Comparison of ENCODE assay signal across 15 cellular contexts in genomic region chr4:184755278-184755677, GRCh38.
A peak's percentile ranks its signal among the peaks of the same experiment; 100 is the strongest.
DNase-seq lines count a peak whose midpoint lies in the region; ATAC-seq, FAIRE-seq and TF ChIP-seq lines count a peak whose summit lies in the region.
"Had no signal": no experiment of that assay in that cellular context is flagged by ENCODE, and none has a peak within 500 bp of the region (broad histone marks: within the 10 kb centered on the region; RNA-seq: fewer than 3 reads in every experiment).

No MANE protein-coding gene starts in this region.

- H3K9me3 ChIP-seq in neutrophil = peaks cover 23% of the 10 kb centered on the region

- FAIRE-seq in H54 (lab: Jason Lieb, UNC) = no peak

- DNase-seq in ELR (ENCODE audit: low read depth) (peak; percentile 78), amniotic epithelial cell (ENCODE audit: low read depth) (peak; percentile 72), fibroblast of peridontal ligament (ENCODE audit: extremely low read depth) (peak; percentile 18), H54 (ENCODE audit: insufficient read length, low spot score) (no peak), NCI-H146 (lab: John Stamatoyannopoulos, UW) (no peak)
- DNase-seq: activated CD8-positive, alpha-beta memory T cell treated with anti-CD3 and anti-CD28 coated beads, Interleukin-2, amount 50 U/mL, for 48 hours; AML-193; dermis blood vessel endothelial cell; Kasumi-1; NCI-H2081 treated with DMSO at 0.1 percent for 48 hours; occipital lobe; WERI-Rb-1 had no signal

- H3K4me3 ChIP-seq in neutrophil (ENCODE audit: low read depth in 1 of 2, low read length in 1 of 2) = no peak overlapping the region

- ATAC-seq in HG02852 (IDR thresholded peaks at IDR 0.05; ENCODE audit: unreplicated experiment) (no peak), HG03139 (IDR thresholded peaks at IDR 0.05; ENCODE audit: unreplicated experiment) (no peak)

- H3K4me1 ChIP-seq in neutrophil (ENCODE audit: control insufficient read depth in 1 of 2, insufficient read depth in 1 of 2, low read depth in 1 of 2, low read length in 1 of 2) = no peaks in the 10 kb centered on the region

- H3K27ac ChIP-seq in neutrophil = peak overlapping the region; percentile 33
- H3K27ac ChIP-seq: WERI-Rb-1 had no signal

- no peak for TF ChIP-seq CTCF in neutrophil (IDR thresholded peaks at IDR 0.05)

- no peak for TF ChIP-seq POLR2A in H54 (IDR thresholded peaks at IDR 0.05; ENCODE audit: low read depth, low read length)

- H3K36me3 ChIP-seq in neutrophil = peaks cover 87% of the 10 kb centered on the region

- no peaks in the 10 kb centered on the region for H3K27me3 ChIP-seq in neutrophil

Comparison
In these comparisons a context has a peak if more than half of its experiments do, and no peak if none do; other contexts are left out.
1. DNase-seq: peak in ELR (single experiment), amniotic epithelial cell (single experiment) and fibroblast of peridontal ligament (single experiment); none in H54 (single experiment) and NCI-H146 (single experiment).